Comparison of ENCODE assay signal across 9 cellular contexts in the genomic region with DNA sequence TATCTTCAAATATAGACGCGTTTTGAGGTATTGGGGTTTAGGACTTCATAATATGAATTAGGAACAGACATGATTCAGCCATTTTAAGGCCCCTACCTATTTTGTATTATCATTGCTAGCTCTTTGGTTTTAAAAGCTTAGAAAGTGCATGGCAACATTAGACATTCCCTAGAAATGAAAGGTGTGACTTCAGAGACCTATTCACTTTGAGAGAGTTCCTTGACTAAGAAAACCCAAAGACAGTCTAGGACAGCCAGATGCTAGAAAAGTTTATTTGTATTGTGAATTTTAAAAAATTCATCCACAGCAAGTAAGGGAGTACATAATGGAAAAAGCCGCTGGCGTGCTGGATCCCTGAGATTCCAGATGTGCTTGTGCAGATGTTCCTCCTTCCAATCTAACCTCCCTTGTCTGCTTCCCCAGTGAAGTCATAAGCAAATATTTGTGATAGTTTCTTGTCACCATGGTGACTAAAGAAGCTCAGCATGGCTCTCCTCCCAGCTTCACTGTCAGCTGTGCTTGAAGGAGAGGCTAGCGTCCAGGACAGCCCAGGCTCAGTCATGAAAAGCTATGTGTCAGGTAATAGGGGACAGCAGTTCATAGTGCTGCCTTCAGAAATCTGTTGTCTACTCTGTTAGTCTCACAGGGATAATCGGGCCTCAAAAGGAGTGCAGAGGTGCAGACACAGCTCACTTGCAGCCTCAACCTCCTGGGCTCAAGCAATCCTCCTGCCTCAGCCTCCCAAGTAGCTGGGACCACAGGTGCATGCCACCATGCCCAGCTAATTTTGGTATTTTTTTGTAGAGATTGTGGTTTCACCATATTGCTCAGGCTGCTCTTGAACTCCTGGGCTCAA. TPM values are rescaled to one million over a fixed set of nuclear protein-coding genes. Genes with fewer than 3 reads are reported as not detected.
DNase-seq lines count a peak whose midpoint lies in the region; ATAC-seq and TF ChIP-seq lines count a peak whose summit lies in the region.
"Had no signal": no experiment of that assay in that cellular context is flagged by ENCODE, and none has a peak within 500 bp of the region (broad histone marks: within the 10 kb centered on the region; RNA-seq: fewer than 3 reads in every experiment).

No MANE protein-coding gene starts in this region.

- POLR2A ChIA-PET in PC-9 (lab: Charles Lee; ENCODE audit: unreplicated experiment), result interaction anchor here (0.6 to 0.8 kb wide), 3 partner anchors 35 to 311 kb away, joined by 3 to 15 read pairs (median 5); a partner anchor contains a TSS

- H3K27me3 ChIP-seq in PC-9 (ENCODE audit: insufficient read depth, low read depth), result no peaks in the 10 kb centered on the region

- H3K79me2 ChIP-seq in PC-9 (ENCODE audit: low read depth), result peaks cover 93% of the 10 kb centered on the region

- H3K9me3 Mint-ChIP-seq in progenitor cell of endocrine pancreas (ENCODE audit: low read depth), result no peaks in the 10 kb centered on the region
- H3K9me3 Mint-ChIP-seq: IgD-negative memory B cell had no signal

- no peak overlapping the region for H3K4me3 Mint-ChIP-seq in progenitor cell of endocrine pancreas (ENCODE audit: low read depth)
- H3K4me3 Mint-ChIP-seq: IgD-negative memory B cell had no signal

- BruUV-seq in PC-9 (replicated peaks; lab: Mats Ljungman, UMichigan), result no TSS peak

- CTCF ChIA-PET in PC-9 (lab: Charles Lee), result no interaction called here

- H3K4me3 ChIP-seq in PC-9 (no peak overlapping the region), foreskin fibroblast (ENCODE audit: low read depth in 1 of 2, low read length in 2 of 2) (no peak overlapping the region)

- 0 out of 2 replicates have a peak, but pooled peaks cover 3% of the 10 kb centered on the region for H3K9me3 ChIP-seq in PC-9 (ENCODE audit: insufficient read depth, low read depth)

- intact Hi-C loops in PC-9 (cut with micrococcal nuclease; ENCODE audit: unreplicated experiment), result no loop called here

- peak; percentile 91 for DNase-seq in GM04503 (ENCODE audit: low read depth)
- DNase-seq in PC-9, result peak; percentile 17 to 52
- peak; percentile 74 to 89 for DNase-seq in foreskin fibroblast
- DNase-seq in progenitor cell of endocrine pancreas (ENCODE audit: low spot score, unreplicated experiment), result no peak
- no peak for DNase-seq in MV-4-11 (lab: John Stamatoyannopoulos, UW)

- H3K36me3 Mint-ChIP-seq in progenitor cell of endocrine pancreas (ENCODE audit: insufficient read depth), result peaks cover 2% of the 10 kb centered on the region

- no peaks in the 10 kb centered on the region for H3K9me2 ChIP-seq in PC-9 (ENCODE audit: insufficient read depth)

- peaks cover 4% of the 10 kb centered on the region; the same call in 1 of the 2 replicates for H3K36me3 ChIP-seq in PC-9 (ENCODE audit: low read depth)

- TF ChIP-seq CTCF in PC-9 (conservative IDR thresholded peaks at IDR 0.05) (no peak), foreskin fibroblast (IDR thresholded peaks at IDR 0.05; ENCODE audit: low read depth, low read length) (no peak), progenitor cell of endocrine pancreas (IDR thresholded peaks at IDR 0.05; ENCODE audit: unreplicated experiment) (no peak)

- peak overlapping the region; percentile 73 for H3K27ac Mint-ChIP-seq in progenitor cell of endocrine pancreas

- no peaks in the 10 kb centered on the region for H3K27me3 Mint-ChIP-seq in progenitor cell of endocrine pancreas
- H3K27me3 Mint-ChIP-seq: IgD-negative memory B cell had no signal

- ATAC-seq in GM19455 (IDR thresholded peaks at IDR 0.05; ENCODE audit: unreplicated experiment) (no peak), HG03439 (IDR thresholded peaks at IDR 0.05; ENCODE audit: unreplicated experiment) (no peak), HG02798 (IDR thresholded peaks at IDR 0.05; ENCODE audit: poor library complexity, unreplicated experiment) (no peak)

- peaks cover 42% of the 10 kb centered on the region for H4K20me1 ChIP-seq in PC-9 (ENCODE audit: insufficient read depth)

- no peak overlapping the region for H2AFZ ChIP-seq in PC-9

- H3K4me1 Mint-ChIP-seq in progenitor cell of endocrine pancreas (ENCODE audit: low read depth), result peaks cover 19% of the 10 kb centered on the region

- H3F3A ChIP-seq in PC-9 (ENCODE audit: insufficient read depth, low read depth), result peaks cover 32% of the 10 kb centered on the region

- no peak overlapping the region for H3K4me2 ChIP-seq in PC-9

- H3K4me1 ChIP-seq in PC-9 (replicated peaks; ENCODE audit: insufficient read depth), result peaks cover 26% of the 10 kb centered on the region

- H3K27ac ChIP-seq in PC-9, result no peak overlapping the region

RNA-seq across cellular contexts. Expression of a gene that starts 34.8 kb away (rescaled TPM):
- total RNA-seq in PC-9 (2021), result 76.0 and 89.9 TPM in 2 replicates
- total RNA-seq in progenitor cell of endocrine pancreas, result 67.0 and 68.4 TPM in 2 replicates

RNA-seq across cellular contexts. Expression of a gene that starts 36.8 kb away (rescaled TPM):
- total RNA-seq in PC-9 (2021), result 32.0 and 45.8 TPM in 2 replicates
- 55.2 and 55.6 TPM in 2 replicates for total RNA-seq in progenitor cell of endocrine pancreas

RNA-seq across cellular contexts. Expression of a gene that starts 57.7 kb away (rescaled TPM):
- 4.4 and 4.7 TPM in 2 replicates for total RNA-seq in PC-9 (2021)
- 15.5 and 16.5 TPM in 2 replicates for total RNA-seq in progenitor cell of endocrine pancreas

Comparison
In these comparisons a context has a peak if more than half of its experiments do, and no peak if none do; other contexts are left out.
1. DNase-seq: peak in GM04503 (single experiment), PC-9 (2 of 2) and foreskin fibroblast (2 of 2); none in progenitor cell of endocrine pancreas (single experiment) and MV-4-11 (single experiment).